In the genomic region with DNA sequence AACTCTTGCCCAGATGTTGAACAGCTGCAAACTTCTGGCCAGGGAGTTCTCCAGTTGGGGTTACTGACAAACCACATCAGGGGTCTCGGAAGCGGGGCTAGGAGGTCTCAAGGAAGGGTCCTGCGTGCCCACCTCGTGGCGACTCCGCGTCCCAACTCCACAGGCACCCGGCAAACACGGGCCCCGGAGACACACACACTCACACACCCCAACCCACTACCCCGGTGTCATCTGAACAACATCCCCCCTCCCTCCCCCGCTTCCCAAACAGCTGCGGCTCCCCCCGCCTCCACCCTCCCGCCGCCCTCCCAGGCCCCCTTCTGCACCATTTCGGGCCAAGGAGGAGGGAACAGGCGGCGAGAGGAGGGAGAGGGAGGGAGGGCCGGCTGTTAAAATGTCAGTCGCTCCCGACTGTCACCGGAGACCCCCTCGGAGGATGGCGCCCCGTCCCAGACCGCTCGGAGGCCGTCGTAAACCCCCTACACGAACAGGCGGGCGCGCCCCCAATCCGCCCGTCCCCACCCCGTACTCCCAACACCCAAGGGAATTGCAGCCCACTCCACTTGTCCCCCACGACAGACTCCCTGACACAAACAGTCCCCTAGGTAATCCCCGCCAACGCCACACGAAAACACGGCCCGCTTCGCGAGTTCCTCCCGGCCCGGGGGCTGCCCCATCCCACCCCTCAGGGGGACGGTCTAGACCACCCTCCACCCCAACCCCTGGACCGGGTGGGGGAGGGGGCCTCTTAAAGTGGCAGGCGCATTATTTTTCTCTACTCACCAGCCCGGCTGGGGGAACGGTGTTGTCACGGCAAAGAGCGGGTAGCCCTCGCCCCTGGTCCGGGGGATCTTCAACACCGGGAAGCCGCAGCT, we compare ENCODE assay signal across 8 cellular contexts. TPM values are rescaled to one million over a fixed set of nuclear protein-coding genes. Genes with fewer than 3 reads are reported as not detected.
A peak's percentile ranks its signal among the peaks of the same experiment; 100 is the strongest.
DNase-seq lines count a peak whose midpoint lies in the region; ATAC-seq and TF ChIP-seq lines count a peak whose summit lies in the region.

No MANE protein-coding gene starts in this region.

- peaks cover 43% of the 10 kb centered on the region for H3F3A ChIP-seq in neural progenitor cell (ENCODE audit: low read depth)

- peak overlapping the region; percentile 95 for H3K4me2 ChIP-seq in neural progenitor cell

- intact Hi-C loops in activated T-helper 2 cell treated with anti-CD3 and anti-CD28 coated beads, Interferon-gamma antibody, Interleukin-2, Interleukin-4, amounts not matched to agents 10 μg/mL and 5 μg/mL and 100 μg/mL, durations not matched to agents 14 hours and 24 hours and 36 hours (cut with micrococcal nuclease): loop anchor here (1.0 to 10.0 kb wide), 9 partner anchors 8 to 1238 kb away; a partner anchor contains a TSS

- peaks cover 64% of the 10 kb centered on the region for H3K4me1 Mint-ChIP-seq in activated T-helper 2 cell treated with anti-CD3 and anti-CD28 coated beads, Interferon-gamma antibody, Interleukin-2, Interleukin-4, amounts not matched to agents 10 μg/mL and 5 μg/mL and 100 μg/mL, durations not matched to agents 14 hours and 24 hours and 36 hours (ENCODE audit: low read depth)
- H3K4me1 Mint-ChIP-seq in neural progenitor cell: peaks cover 70% of the 10 kb centered on the region

- peak overlapping the region; percentile 85 for H3K4me3 Mint-ChIP-seq in activated T-helper 2 cell treated with anti-CD3 and anti-CD28 coated beads, Interferon-gamma antibody, Interleukin-2, Interleukin-4, amounts not matched to agents 10 μg/mL and 5 μg/mL and 100 μg/mL, durations not matched to agents 14 hours and 24 hours and 36 hours (ENCODE audit: low read depth)
- peak overlapping the region; percentile 93 for H3K4me3 Mint-ChIP-seq in neural progenitor cell

- no peak for TF ChIP-seq CTCF in NB4 (IDR thresholded peaks at IDR 0.05; ENCODE audit: low read depth, low read length)
- no peak for TF ChIP-seq CTCF in fibroblast of the aortic adventitia (IDR thresholded peaks at IDR 0.05; ENCODE audit: insufficient read depth, low read length)
- TF ChIP-seq CTCF in neural progenitor cell (IDR thresholded peaks at IDR 0.05): no peak

- peaks cover 35% of the 10 kb centered on the region for H3K4me1 ChIP-seq in neural progenitor cell

- peaks cover 34% of the 10 kb centered on the region for H3K36me3 Mint-ChIP-seq in activated T-helper 2 cell treated with anti-CD3 and anti-CD28 coated beads, Interferon-gamma antibody, Interleukin-2, Interleukin-4, amounts not matched to agents 10 μg/mL and 5 μg/mL and 100 μg/mL, durations not matched to agents 14 hours and 24 hours and 36 hours (ENCODE audit: low read depth)
- H3K36me3 Mint-ChIP-seq in neural progenitor cell: peaks cover 5% of the 10 kb centered on the region

- H3K9me3 ChIP-seq in neural progenitor cell (ENCODE audit: low read depth): no peaks in the 10 kb centered on the region

- DNase-seq in NCI-H1105 (lab: John Stamatoyannopoulos, UW): peak; percentile 14
- no peak for DNase-seq in NCI-H1105 treated with DMSO at 0.1 percent for 48 hours (lab: John Stamatoyannopoulos, UW)
- peak; percentile 62 for DNase-seq in NB4 (ENCODE audit: low read depth)
- DNase-seq in activated T-helper 2 cell treated with anti-CD3 and anti-CD28 coated beads, Interferon-gamma antibody, Interleukin-2, Interleukin-4, amounts not matched to agents 10 μg/mL and 5 μg/mL and 100 μg/mL, durations not matched to agents 14 hours and 24 hours and 36 hours (ENCODE audit: low spot score): no peak
- DNase-seq in fibroblast of the aortic adventitia (ENCODE audit: low read depth): no peak
- DNase-seq in neural progenitor cell (ENCODE audit: low spot score): peak; percentile 75
- DNase-seq in NCI-H2196 treated with DMSO at 0.1 percent for 48 hours (lab: John Stamatoyannopoulos, UW; ENCODE audit: unreplicated experiment): no peak

- no peaks in the 10 kb centered on the region for H3K9me3 Mint-ChIP-seq in activated T-helper 2 cell treated with anti-CD3 and anti-CD28 coated beads, Interferon-gamma antibody, Interleukin-2, Interleukin-4, amounts not matched to agents 10 μg/mL and 5 μg/mL and 100 μg/mL, durations not matched to agents 14 hours and 24 hours and 36 hours
- H3K9me3 Mint-ChIP-seq in neural progenitor cell: no peaks in the 10 kb centered on the region

- peak overlapping the region; percentile 60 for H3K27ac Mint-ChIP-seq in activated T-helper 2 cell treated with anti-CD3 and anti-CD28 coated beads, Interferon-gamma antibody, Interleukin-2, Interleukin-4, amounts not matched to agents 10 μg/mL and 5 μg/mL and 100 μg/mL, durations not matched to agents 14 hours and 24 hours and 36 hours
- peak overlapping the region; percentile 21 for H3K27ac Mint-ChIP-seq in neural progenitor cell

- H3K79me2 ChIP-seq in neural progenitor cell (ENCODE audit: low read depth): peaks cover 39% of the 10 kb centered on the region

- peak overlapping the region; percentile 83 for H3K27ac ChIP-seq in neural progenitor cell

- H3K27me3 ChIP-seq in neural progenitor cell: no peaks in the 10 kb centered on the region

- ATAC-seq in HG03342 (IDR thresholded peaks at IDR 0.05; ENCODE audit: unreplicated experiment): no peak

- TF ChIP-seq POLR2A in NB4 (IDR thresholded peaks at IDR 0.05; ENCODE audit: extremely low read depth, insufficient read length): peak; percentile 15

- H3K36me3 ChIP-seq in neural progenitor cell: no peaks in the 10 kb centered on the region

- H3K4me3 ChIP-seq in NB4 (ENCODE audit: low read depth, low read length) (peak overlapping the region; percentile 92), fibroblast of the aortic adventitia (ENCODE audit: low read depth, low read length) (peak overlapping the region; percentile 93), neural progenitor cell (peak overlapping the region; percentile 93)

- H2AFZ ChIP-seq in neural progenitor cell (replicated peaks): peak overlapping the region; percentile 82

- peaks cover 46% of the 10 kb centered on the region for H4K20me1 ChIP-seq in neural progenitor cell (ENCODE audit: low read depth)

- peak overlapping the region; percentile 51 for H3K9ac ChIP-seq in neural progenitor cell

- no peaks in the 10 kb centered on the region for H3K27me3 Mint-ChIP-seq in activated T-helper 2 cell treated with anti-CD3 and anti-CD28 coated beads, Interferon-gamma antibody, Interleukin-2, Interleukin-4, amounts not matched to agents 10 μg/mL and 5 μg/mL and 100 μg/mL, durations not matched to agents 14 hours and 24 hours and 36 hours (ENCODE audit: low read depth)
- peaks cover 9% of the 10 kb centered on the region for H3K27me3 Mint-ChIP-seq in neural progenitor cell (ENCODE audit: insufficient read depth, low read depth)

RNA-seq across cellular contexts. Expression of a gene that starts 0.6 kb away (rescaled TPM):
- total RNA-seq in activated T-helper 2 cell treated with anti-CD3 and anti-CD28 coated beads, Interferon-gamma antibody, Interleukin-2, Interleukin-4, amounts not matched to agents 10 μg/mL and 5 μg/mL and 100 μg/mL, durations not matched to agents 14 hours and 24 hours and 36 hours: 37.9 and 42.1 TPM in 2 replicates
- 6.0 and 11.6 TPM in 2 replicates for total RNA-seq in fibroblast of the aortic adventitia (ENCODE audit: low replicate concordance)
- total RNA-seq in neural progenitor cell (ENCODE audit: low replicate concordance): 1.8 and 7.1 TPM in 2 replicates

Comparison
In these comparisons a context has a peak if more than half of its experiments do, and no peak if none do; other contexts are left out.
1. DNase-seq: peak in NCI-H1105 (single experiment), NB4 (single experiment) and neural progenitor cell (single experiment); none in NCI-H1105 treated with DMSO at 0.1 percent for 48 hours (single experiment), activated T-helper 2 cell treated with anti-CD3 and anti-CD28 coated beads, Interferon-gamma antibody, Interleukin-2, Interleukin-4, amounts not matched to agents 10 μg/mL and 5 μg/mL and 100 μg/mL, durations not matched to agents 14 hours and 24 hours and 36 hours (single experiment), fibroblast of the aortic adventitia (single experiment) and NCI-H2196 treated with DMSO at 0.1 percent for 48 hours (single experiment).
2. Peak in every context shown above with its lines, with median percentiles within 50 percentile points of each other: H3K4me3 ChIP-seq.